ENCODE assay signal across 8 cellular contexts in the genomic region with DNA sequence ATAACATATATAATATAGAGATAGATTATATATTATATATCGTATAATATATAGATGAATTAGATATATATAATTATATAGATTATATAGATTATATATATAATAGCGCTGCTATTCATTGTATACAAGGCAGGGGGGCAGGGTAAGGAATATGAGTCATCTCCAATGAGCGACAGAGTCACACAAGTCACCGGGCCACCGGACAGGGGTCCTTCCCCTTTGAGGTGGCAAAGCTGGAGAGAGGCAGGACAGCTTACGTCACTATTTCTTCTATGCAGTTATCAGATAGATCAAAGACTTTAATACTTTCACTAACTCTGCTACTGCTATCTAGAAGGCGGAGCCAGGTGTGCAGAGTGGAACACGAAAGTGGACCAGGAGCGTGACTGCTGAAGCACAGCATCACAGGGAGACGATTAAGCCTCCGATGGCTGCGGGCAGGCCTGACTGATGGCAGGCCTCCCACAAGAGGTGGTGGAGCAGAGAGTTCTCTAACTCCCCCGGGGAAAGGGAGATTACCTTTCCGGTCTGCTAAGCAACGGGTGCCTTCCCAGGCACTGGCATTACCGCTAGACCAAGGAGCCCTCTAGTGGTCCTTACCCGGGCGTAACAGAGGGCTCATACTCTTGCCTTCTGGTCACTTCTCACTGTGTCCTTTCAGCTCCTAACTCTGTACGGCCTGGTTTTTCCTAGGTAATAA.
A peak's percentile ranks its signal among the peaks of the same experiment; 100 is the strongest.
DNase-seq lines count a peak whose midpoint lies in the region; ATAC-seq, FAIRE-seq and TF ChIP-seq lines count a peak whose summit lies in the region.

No MANE protein-coding gene starts in this region.

- intact Hi-C loops in psoas muscle (cut with DNase I): no loop called here

- H3K27ac ChIP-seq in endodermal cell (ENCODE audit: low read depth, low read length) (no peak overlapping the region), psoas muscle (no peak overlapping the region)

- no peaks in the 10 kb centered on the region for H3K36me3 Mint-ChIP-seq in endodermal cell (ENCODE audit: low read depth)

- ATAC-seq in GM19463 (IDR thresholded peaks at IDR 0.05; ENCODE audit: unreplicated experiment) (peak; percentile 66), psoas muscle (no peak)

- H3K27me3 ChIP-seq in endodermal cell (ENCODE audit: control insufficient read depth, insufficient read depth, low read length, poor library complexity, severe bottlenecking) (no peaks in the 10 kb centered on the region), psoas muscle (ENCODE audit: insufficient read depth in 3 of 3, low read length in 2 of 3) (no peaks in the 10 kb centered on the region)

- H3K4me1 ChIP-seq in endodermal cell (ENCODE audit: control insufficient read depth, insufficient read depth, low read length): no peaks in the 10 kb centered on the region
- H3K4me1 ChIP-seq in psoas muscle: no peaks in the 10 kb centered on the region

- TF ChIP-seq CTCF in endodermal cell (conservative IDR thresholded peaks at IDR 0.05) (peak; percentile 84), psoas muscle (IDR thresholded peaks at IDR 0.05) (no peak)

- no peak overlapping the region for H3K9ac ChIP-seq in endodermal cell (ENCODE audit: extremely low read depth, low read length, poor library complexity, severe bottlenecking)

- peaks cover 20% of the 10 kb centered on the region for H3K9me3 Mint-ChIP-seq in endodermal cell

- H3K4me3 ChIP-seq in endodermal cell (ENCODE audit: low read length): no peak overlapping the region
- H3K4me3 ChIP-seq in psoas muscle: no peak overlapping the region

- DNase-seq in COLO668 (lab: John Stamatoyannopoulos, UW; ENCODE audit: unreplicated experiment): peak; percentile 10
- no peak for DNase-seq in HTR-8/SVneo (ENCODE audit: insufficient read length, low spot score)
- peak; percentile 90 for DNase-seq in endodermal cell
- no peak for DNase-seq in ureter (ENCODE audit: low spot score)
- DNase-seq in cerebellar nuclear complex (lab: John Stamatoyannopoulos, UW): no peak
- no peak for DNase-seq in GF-D8 (lab: John Stamatoyannopoulos, UW)
- no peak for DNase-seq in psoas muscle

- no peak overlapping the region for H3K27ac Mint-ChIP-seq in endodermal cell

- FAIRE-seq in HTR-8/SVneo (lab: Jason Lieb, UNC): peak; percentile 33

- peaks cover 9% of the 10 kb centered on the region for H3K9me3 ChIP-seq in endodermal cell (ENCODE audit: control insufficient read depth, low read length)
- H3K9me3 ChIP-seq in psoas muscle: no peaks in the 10 kb centered on the region

- H3K27me3 Mint-ChIP-seq in endodermal cell (ENCODE audit: insufficient read depth): no peaks in the 10 kb centered on the region

- H3K36me3 ChIP-seq in endodermal cell (ENCODE audit: control insufficient read depth, insufficient read depth, low read length) (no peaks in the 10 kb centered on the region), psoas muscle (ENCODE audit: insufficient read depth in 1 of 2, low read depth in 1 of 2) (no peaks in the 10 kb centered on the region)

- peak overlapping the region; percentile 33 for H3K4me3 Mint-ChIP-seq in endodermal cell

- whole genome bisulfite sequencing in endodermal cell (ENCODE audit: insufficient coverage in 1 of 2, insufficient read length in 1 of 2), 2 experiments: 30 to 47% methylated on average over 5 to 17 of the region's 19 CpGs
- 51 to 56% (median 55%) methylated on average over 19 of the region's 19 CpGs for WGBS in psoas muscle, 3 donors

- H3K4me1 Mint-ChIP-seq in endodermal cell: no peaks in the 10 kb centered on the region

Comparison
In these comparisons a context has a peak if more than half of its experiments do, and no peak if none do; other contexts are left out.
1. DNase-seq: peak in COLO668 (single experiment) and endodermal cell (single experiment); none in HTR-8/SVneo (single experiment), ureter (single experiment), cerebellar nuclear complex (0 of 2), GF-D8 (single experiment) and psoas muscle (0 of 2).